In the genomic region with DNA sequence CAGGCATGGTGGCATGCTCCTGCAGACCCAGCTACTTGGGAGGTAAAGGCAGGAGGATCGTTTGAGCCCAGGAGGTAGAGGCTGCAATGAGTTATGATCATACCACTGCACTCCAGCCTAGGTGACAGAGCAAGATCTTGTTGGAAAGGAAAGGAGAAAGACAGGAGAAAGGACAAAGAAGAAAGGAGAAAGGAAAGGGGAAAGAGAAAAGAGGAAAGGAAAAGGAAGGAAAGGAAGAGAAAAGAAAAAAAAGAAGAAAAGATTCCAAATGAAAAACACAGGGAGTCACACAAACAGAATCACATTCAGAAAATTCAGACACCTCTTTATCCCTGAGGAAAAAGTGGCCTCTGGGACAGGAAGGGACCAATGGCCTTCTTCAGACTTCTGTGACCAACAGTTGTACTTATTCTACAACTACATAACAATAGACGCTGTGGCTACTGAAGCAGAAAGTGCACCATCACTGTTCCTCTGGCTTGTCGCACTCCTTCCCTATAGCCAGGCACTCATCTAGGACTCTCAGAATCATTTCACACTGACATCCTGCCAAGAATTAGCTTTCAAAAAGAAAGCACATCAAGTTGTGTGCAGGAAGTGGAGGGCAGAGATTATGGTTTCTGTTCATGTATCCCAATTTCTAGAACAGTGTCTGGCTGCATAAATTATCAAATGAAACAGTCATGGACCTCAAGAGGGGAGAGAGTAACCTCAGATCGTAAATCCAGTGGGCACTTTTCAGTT, we compare ENCODE assay signal across 10 cellular contexts. TPM values are rescaled to one million over a fixed set of nuclear protein-coding genes. Genes with fewer than 3 reads are reported as not detected.
DNase-seq lines count a peak whose midpoint lies in the region; ATAC-seq and TF ChIP-seq lines count a peak whose summit lies in the region.
"Had no signal": no experiment of that assay in that cellular context is flagged by ENCODE, and none has a peak within 500 bp of the region (broad histone marks: within the 10 kb centered on the region; RNA-seq: fewer than 3 reads in every experiment).

No MANE protein-coding gene starts in this region.

- no peak overlapping the region for H3K27ac ChIP-seq in endodermal cell (ENCODE audit: low read depth, low read length)
- H3K27ac ChIP-seq: psoas muscle, vagina had no signal

- H3K9ac ChIP-seq in endodermal cell (ENCODE audit: extremely low read depth, low read length, poor library complexity, severe bottlenecking), result no peak overlapping the region

- ATAC-seq in GM19452 (IDR thresholded peaks at IDR 0.05; ENCODE audit: unreplicated experiment), result peak; percentile 57
- peak; percentile 62 for ATAC-seq in HG03354 (IDR thresholded peaks at IDR 0.05; ENCODE audit: poor library complexity, severe bottlenecking, unreplicated experiment)
- ATAC-seq in effector memory CD8-positive, alpha-beta T cell (replicated peaks), result peak; percentile 36
- ATAC-seq in HG02571 (IDR thresholded peaks at IDR 0.05; ENCODE audit: unreplicated experiment), result no peak
- ATAC-seq: psoas muscle had no signal

- no peak for TF ChIP-seq CTCF in GM06990 (IDR thresholded peaks at IDR 0.05; ENCODE audit: insufficient read depth, low read length, poor library complexity, severe bottlenecking)
- TF ChIP-seq CTCF in endodermal cell (conservative IDR thresholded peaks at IDR 0.05), result no peak

- H3K27me3 ChIP-seq in GM06990 (replicated peaks; ENCODE audit: control insufficient read depth, insufficient read depth, low read length), result no peaks in the 10 kb centered on the region
- H3K27me3 ChIP-seq in endodermal cell (ENCODE audit: control insufficient read depth, insufficient read depth, low read length, poor library complexity, severe bottlenecking), result no peaks in the 10 kb centered on the region
- H3K27me3 ChIP-seq: vagina had no signal

- H3K36me3 ChIP-seq in GM06990 (ENCODE audit: control insufficient read depth, insufficient read depth, low read length) (no peaks in the 10 kb centered on the region), endodermal cell (ENCODE audit: control insufficient read depth, insufficient read depth, low read length) (no peaks in the 10 kb centered on the region)
- H3K36me3 ChIP-seq: vagina had no signal

- H3K27me3 Mint-ChIP-seq in effector memory CD8-positive, alpha-beta T cell, result no peaks in the 10 kb centered on the region
- H3K27me3 Mint-ChIP-seq in endodermal cell (ENCODE audit: insufficient read depth), result no peaks in the 10 kb centered on the region

- peaks cover 13% of the 10 kb centered on the region for H3K4me1 ChIP-seq in endodermal cell (ENCODE audit: control insufficient read depth, insufficient read depth, low read length)

- H3K4me3 ChIP-seq in GM06990 (replicated peaks; ENCODE audit: low read depth, low read length) (no peak overlapping the region), endodermal cell (ENCODE audit: low read length) (no peak overlapping the region)
- H3K4me3 ChIP-seq: psoas muscle, vagina had no signal

- H3K4me1 Mint-ChIP-seq in effector memory CD8-positive, alpha-beta T cell (ENCODE audit: low read depth in 2 of 2), result peaks cover 52 to 80% of the 10 kb centered on the region in 2 donors
- H3K4me1 Mint-ChIP-seq in endodermal cell, result peaks cover 15% of the 10 kb centered on the region

- H3K9me3 ChIP-seq in endodermal cell (ENCODE audit: control insufficient read depth, low read length), result no peaks in the 10 kb centered on the region
- H3K9me3 ChIP-seq: psoas muscle, vagina had no signal

- H3K36me3 Mint-ChIP-seq in effector memory CD8-positive, alpha-beta T cell (ENCODE audit: insufficient read depth), result peaks cover 20% of the 10 kb centered on the region
- peaks cover 2% of the 10 kb centered on the region for H3K36me3 Mint-ChIP-seq in endodermal cell (ENCODE audit: low read depth)

- H3K4me3 Mint-ChIP-seq in effector memory CD8-positive, alpha-beta T cell, result peak overlapping the region in 1 of 2 donors; percentile 37
- no peak overlapping the region for H3K4me3 Mint-ChIP-seq in endodermal cell

- H3K9me3 Mint-ChIP-seq in effector memory CD8-positive, alpha-beta T cell, result no peaks in the 10 kb centered on the region
- no peaks in the 10 kb centered on the region for H3K9me3 Mint-ChIP-seq in endodermal cell

- DNase-seq in GM06990 (ENCODE audit: extremely low read depth, insufficient read length) (peak; percentile 36), endodermal cell (no peak), NAMALWA (ENCODE audit: low spot score) (no peak)
- DNase-seq in effector memory CD8-positive, alpha-beta T cell, result no peak
- no peak for DNase-seq in activated effector memory CD4-positive, alpha-beta T cell treated with Interleukin-2 at 50 U/mL for 16 hours
- DNase-seq: psoas muscle had no signal

- WGBS in endodermal cell (ENCODE audit: insufficient coverage in 1 of 2, insufficient read length in 1 of 2), 2 experiments, result 70 to 73% methylated on average over 4 of the region's 4 CpGs

- H3K27ac Mint-ChIP-seq in effector memory CD8-positive, alpha-beta T cell, result peak overlapping the region; percentile 15 to 72
- no peak overlapping the region for H3K27ac Mint-ChIP-seq in endodermal cell

RNA-seq across cellular contexts. Expression of gene MTMR6, which starts 5.9 kb away (rescaled TPM):
- 1 to 10 TPM; 6.3 to 7.7 TPM for total RNA-seq in endodermal cell
- 17.1 TPM for polyA plus RNA-seq in endodermal cell (2013, experiment 1 of 2)
- 16.6 TPM for polyA plus RNA-seq in endodermal cell (2013, experiment 2 of 2)

RNA-seq across cellular contexts. Expression of gene NUP58, which starts 20.1 kb away (rescaled TPM):
- 10 to 100 TPM; 49.7 to 66.4 TPM for total RNA-seq in endodermal cell
- polyA plus RNA-seq in endodermal cell (2013, experiment 1 of 2), result 53.3 TPM
- polyA plus RNA-seq in endodermal cell (2013, experiment 2 of 2), result 54.6 TPM
